Comparison of ENCODE assay signal across 4 cellular contexts in the genomic region with DNA sequence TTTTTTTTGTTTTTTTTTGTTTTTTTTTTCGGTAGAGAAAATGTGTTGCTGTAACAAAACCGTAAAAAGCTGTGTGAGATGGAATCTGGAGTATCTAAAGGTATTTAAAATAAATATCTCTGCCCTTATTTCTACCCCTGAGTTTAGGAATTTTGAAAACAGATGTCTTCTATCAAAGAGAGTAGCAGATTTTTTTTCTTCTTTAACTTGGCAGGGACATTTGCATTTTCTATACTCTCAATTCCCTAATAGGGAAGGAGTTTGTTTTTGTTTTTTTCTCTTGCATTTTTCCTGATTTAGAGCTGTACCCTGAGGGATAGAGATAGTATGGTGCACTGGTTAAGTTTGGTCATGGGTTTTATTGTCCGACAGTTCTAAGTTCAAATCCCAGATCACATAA.
"Had no signal": no experiment of that assay in that cellular context is flagged by ENCODE, and none has a peak within 500 bp of the region (broad histone marks: within the 10 kb centered on the region; RNA-seq: fewer than 3 reads in every experiment).

No MANE protein-coding gene starts in this region.

- DNase-seq: H9, HCEC 1CT, IMR-90 had no signal

- H3K9me3 Mint-ChIP-seq: GM23338, H9 had no signal

- H3K4me3 Mint-ChIP-seq: GM23338, H9 had no signal

- H3K4me1 Mint-ChIP-seq: GM23338, H9 had no signal

- H3K27ac Mint-ChIP-seq: GM23338, H9 had no signal
